8 cellular contexts compared by ENCODE assay signal in genomic region chr15:40891810-40892448, GRCh38. TPM values are rescaled to one million over a fixed set of nuclear protein-coding genes. Genes with fewer than 3 reads are reported as not detected.
A peak's percentile ranks its signal among the peaks of the same experiment; 100 is the strongest.
DNase-seq lines count a peak whose midpoint lies in the region; ATAC-seq and TF ChIP-seq lines count a peak whose summit lies in the region.

No MANE protein-coding gene starts in this region.

- TF ChIP-seq CTCF in LNCaP clone FGC (IDR thresholded peaks at IDR 0.05; ENCODE audit: control insufficient read depth, extremely low read depth, insufficient read depth) (peak; percentile 78), psoas muscle (IDR thresholded peaks at IDR 0.05) (peak; percentile 54)

- ATAC-seq in psoas muscle (no peak), GM18907 (IDR thresholded peaks at IDR 0.05; ENCODE audit: unreplicated experiment) (no peak), HG02981 (IDR thresholded peaks at IDR 0.05; ENCODE audit: unreplicated experiment) (no peak)

- H3K27ac ChIP-seq in psoas muscle, result no peak overlapping the region

- intact Hi-C loops in psoas muscle (cut with DNase I), result loop anchor here (2.0 to 5.0 kb wide), 6 partner anchors 31 to 375 kb away; partner anchors contain the start of gene KNL1 (in 1 of the 2)

- H3K27me3 ChIP-seq in psoas muscle (ENCODE audit: insufficient read depth in 3 of 3, low read length in 2 of 3), result no peaks in the 10 kb centered on the region

- WGBS in psoas muscle, 3 donors, result 21 to 30% (median 23%) methylated on average over 4 of the region's 4 CpGs

- H3K36me3 ChIP-seq in psoas muscle (ENCODE audit: insufficient read depth in 1 of 2, low read depth in 1 of 2), result peaks cover 0 to 13% of the 10 kb centered on the region in 2 donors

- peak; percentile 32 for DNase-seq in activated CD4-positive, alpha-beta T cell treated with anti-CD3 and anti-CD28 coated beads for 48 hours
- no peak for DNase-seq in activated CD4-positive, alpha-beta T cell treated with anti-CD3 and anti-CD28 coated beads for 1 hour
- DNase-seq in LNCaP clone FGC (ENCODE audit: low read depth) (no peak), SKM-1 treated with dmso at 0.1 percent for 144 hours (lab: John Stamatoyannopoulos, UW; ENCODE audit: unreplicated experiment) (peak; percentile 25), fibroblast of peridontal ligament (ENCODE audit: extremely low read depth) (peak; percentile 57), psoas muscle (no peak)

- H3K4me3 ChIP-seq in LNCaP clone FGC (ENCODE audit: low read depth, low read length) (no peak overlapping the region), psoas muscle (no peak overlapping the region)

- H3K9me3 ChIP-seq in psoas muscle, result no peaks in the 10 kb centered on the region

- peaks cover 16% of the 10 kb centered on the region for H3K4me1 ChIP-seq in psoas muscle

RNA-seq across cellular contexts. Expression of gene VPS18, which starts 2.3 kb away (rescaled TPM):
- 10 to 100 TPM in 3 of 4 donors, 1 to 10 TPM in 1; 8.1 to 20.5 (median 16.3) TPM for total RNA-seq in psoas muscle
- polyA plus RNA-seq in psoas muscle, result 10 to 100 TPM in 2 of 3 donors, 1 to 10 TPM in 1; 8.4 to 16.9 (median 12.3) TPM

RNA-seq across cellular contexts. Expression of gene RHOV, which starts 17.9 kb away (rescaled TPM):
- not detected for total RNA-seq in psoas muscle
- under 1 TPM in 2 of 3 donors, not detected in 1; 0.10 to 0.23 TPM for polyA plus RNA-seq in psoas muscle

RNA-seq across cellular contexts. Expression of gene DLL4, which starts 37.2 kb away (rescaled TPM):
- total RNA-seq in psoas muscle, result 10 to 100 TPM in 1 of 4 donors, 1 to 10 TPM in 3; 7.2 to 13.1 (median 9.2) TPM
- 1 to 10 TPM; 4.0 to 6.1 (median 6.0) TPM for polyA plus RNA-seq in psoas muscle

RNA-seq across cellular contexts. Expression of gene SPINT1, which starts 48.1 kb away (rescaled TPM):
- total RNA-seq in psoas muscle, result under 1 TPM; 0.19 to 0.54 (median 0.24) TPM
- polyA plus RNA-seq in psoas muscle, result under 1 TPM; 0.03 to 0.19 (median 0.17) TPM

Comparison
In these comparisons a context has a peak if more than half of its experiments do, and no peak if none do; other contexts are left out.
1. DNase-seq: peak in activated CD4-positive, alpha-beta T cell treated with anti-CD3 and anti-CD28 coated beads for 48 hours (single experiment), SKM-1 treated with dmso at 0.1 percent for 144 hours (single experiment) and fibroblast of peridontal ligament (single experiment); none in activated CD4-positive, alpha-beta T cell treated with anti-CD3 and anti-CD28 coated beads for 1 hour (single experiment), LNCaP clone FGC (single experiment) and psoas muscle (0 of 2).